ENCODE assay signal across 16 cellular contexts in genomic region chr5:84248013-84248412, GRCh38.
DNase-seq lines count a peak whose midpoint lies in the region; ATAC-seq, FAIRE-seq and TF ChIP-seq lines count a peak whose summit lies in the region.
"Had no signal": no experiment of that assay in that cellular context is flagged by ENCODE, and none has a peak within 500 bp of the region (broad histone marks: within the 10 kb centered on the region; RNA-seq: fewer than 3 reads in every experiment).

No MANE protein-coding gene starts in this region.

- TF ChIP-seq CTCF in left lung (IDR thresholded peaks at IDR 0.05) (no peak), psoas muscle (IDR thresholded peaks at IDR 0.05) (no peak)

- intact Hi-C loops in left lung (cut with DNase I) = no loop called here
- intact Hi-C loops in psoas muscle (cut with DNase I) = no loop called here

- in situ Hi-C loops in Caki2 (cut with HindIII; ENCODE audit: low pct_unique_long_range_greater_than_20kb, low sequenced_read_pairs) = no loop called here

- H3K9me3 ChIP-seq in left lung (no peaks in the 10 kb centered on the region), psoas muscle (no peaks in the 10 kb centered on the region)

- H3K36me3 ChIP-seq in left lung (no peaks in the 10 kb centered on the region), psoas muscle (ENCODE audit: insufficient read depth in 1 of 2, low read depth in 1 of 2) (no peaks in the 10 kb centered on the region)

- ATAC-seq in left lung (peak; percentile 47), HG03108 (IDR thresholded peaks at IDR 0.05; ENCODE audit: unreplicated experiment) (no peak), psoas muscle (no peak), HG02610 (IDR thresholded peaks at IDR 0.05; ENCODE audit: unreplicated experiment) (no peak)

- CTCF ChIA-PET in HEK293T (lab: Yijun Ruan, JAX) = no interaction called here

- H3K4me3 ChIP-seq in left lung (no peak overlapping the region), psoas muscle (no peak overlapping the region)
- H3K4me3 ChIP-seq: PC-9 had no signal

- no peaks in the 10 kb centered on the region for H3K27me3 ChIP-seq in left lung
- no peaks in the 10 kb centered on the region for H3K27me3 ChIP-seq in psoas muscle (ENCODE audit: insufficient read depth in 3 of 3, low read length in 2 of 3)

- DNase-seq in Caki2 (ENCODE audit: low read depth) (peak; percentile 68), HEK293T (ENCODE audit: extremely low spot score) (peak; percentile 10), RCC 7860 (ENCODE audit: low spot score) (peak; percentile 4), left lung (no peak), psoas muscle (no peak), NCI-H1930 (lab: John Stamatoyannopoulos, UW) (no peak)
- DNase-seq: DMS153, NCI-H1092, NCI-H146, NCI-H2081 treated with DMSO at 0.1 percent for 48 hours had no signal

- 62 to 66% (median 65%) methylated on average over 4 of the region's 4 CpGs for WGBS in psoas muscle, 3 donors

- peak; percentile 25 for FAIRE-seq in RCC 7860 (lab: Jason Lieb, UNC)
- FAIRE-seq: GM19239, H54 had no signal

- H3K4me1 ChIP-seq in left lung (no peaks in the 10 kb centered on the region), psoas muscle (no peaks in the 10 kb centered on the region)

- POLR2A ChIA-PET in HEK293T (lab: Yijun Ruan, JAX) = no interaction called here

- no peak overlapping the region for H3K27ac ChIP-seq in left lung
- no peak overlapping the region for H3K27ac ChIP-seq in psoas muscle
- H3K27ac ChIP-seq: C4-2B, PC-9 had no signal

TF ChIP-seq in HEK293T, 16 proteins besides CTCF, POLR2A, EP300 and RAD21:
- TF ChIP-seq L3MBTL2 (conservative IDR thresholded peaks at IDR 0.05) = no peak
- TF ChIP-seq FOXK2 (IDR thresholded peaks at IDR 0.05) = no peak
- no peak for TF ChIP-seq ELF4 (IDR thresholded peaks at IDR 0.05)
- TF ChIP-seq LEF1 (IDR thresholded peaks at IDR 0.05; ENCODE audit: borderline replicate concordance) = no peak
- TF ChIP-seq SUZ12 (IDR thresholded peaks at IDR 0.05) = no peak
- no peak for TF ChIP-seq BHLHE40 (IDR thresholded peaks at IDR 0.05; ENCODE audit: borderline replicate concordance)
- no peak for TF ChIP-seq ARNT (IDR thresholded peaks at IDR 0.05)
- no peak for TF ChIP-seq FOXA1 (IDR thresholded peaks at IDR 0.05)
- no peak for TF ChIP-seq HDGF (IDR thresholded peaks at IDR 0.05; ENCODE audit: borderline replicate concordance)
- no peak for TF ChIP-seq SP1 (IDR thresholded peaks at IDR 0.05)
- TF ChIP-seq TARDBP (IDR thresholded peaks at IDR 0.05) = no peak
- no peak for TF ChIP-seq FOXM1 (IDR thresholded peaks at IDR 0.05; ENCODE audit: borderline replicate concordance)
- TF ChIP-seq NFRKB (IDR thresholded peaks at IDR 0.05) = no peak
- no peak for TF ChIP-seq PKNOX1 (IDR thresholded peaks at IDR 0.05)
- no peak for TF ChIP-seq ZNF384 (IDR thresholded peaks at IDR 0.05)
- TF ChIP-seq CTBP1 (IDR thresholded peaks at IDR 0.05; ENCODE audit: borderline replicate concordance) = no peak

Comparison
In these comparisons a context has a peak if more than half of its experiments do, and no peak if none do; other contexts are left out.
1. DNase-seq: peak in Caki2 (single experiment), HEK293T (single experiment) and RCC 7860 (single experiment); none in left lung (0 of 2), psoas muscle (0 of 2) and NCI-H1930 (0 of 2).